In the genomic region with DNA sequence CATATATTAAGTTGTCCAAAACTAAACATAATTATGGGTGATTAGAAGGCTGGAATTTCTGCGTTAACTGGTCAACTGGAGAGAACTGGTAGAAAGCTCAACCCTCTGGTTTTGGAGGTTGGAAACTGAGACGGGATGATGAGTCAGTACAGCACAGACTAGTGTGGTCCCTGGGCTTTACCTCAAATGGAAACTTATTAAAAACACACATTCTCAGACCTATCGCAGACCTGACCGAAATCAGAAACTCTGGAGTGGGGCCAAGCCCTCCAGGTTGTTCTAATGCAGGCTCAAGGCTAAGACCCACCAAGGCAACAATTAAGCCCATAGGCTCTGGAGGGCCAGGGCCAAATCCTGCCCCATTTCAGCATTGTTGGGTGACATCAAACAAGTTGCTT, we compare ENCODE assay signal across 10 cellular contexts.
DNase-seq lines count a peak whose midpoint lies in the region; ATAC-seq, FAIRE-seq and TF ChIP-seq lines count a peak whose summit lies in the region.
"Had no signal": no experiment of that assay in that cellular context is flagged by ENCODE, and none has a peak within 500 bp of the region (broad histone marks: within the 10 kb centered on the region; RNA-seq: fewer than 3 reads in every experiment).

No MANE protein-coding gene starts in this region.

- H3K9me3 ChIP-seq in GM12878 (replicated peaks; ENCODE audit: control insufficient read depth, insufficient read depth, low read length), result no peaks in the 10 kb centered on the region

- FAIRE-seq in GM12878 (lab: Jason Lieb, UNC), result no peak

- no peak for TF ChIP-seq POLR2A in GM12878 (IDR thresholded peaks at IDR 0.05; ENCODE audit: low read depth, low read length)

- no peak for DNase-seq in GM12878 (ENCODE audit: low read depth, low spot score)
- DNase-seq in 8988T, result no peak
- DNase-seq in GDM1 (lab: John Stamatoyannopoulos, UW), result no peak
- no peak for DNase-seq in OCI-M2 (lab: John Stamatoyannopoulos, UW; ENCODE audit: unreplicated experiment)
- no peak for DNase-seq in globus pallidus (ENCODE audit: low spot score)
- DNase-seq: NCI-H748 treated with DMSO at 0.1 percent for 48 hours had no signal

- no peak overlapping the region for H3K9ac ChIP-seq in GM12878 (ENCODE audit: control insufficient read depth, insufficient read depth, low read length)

- CTCF ChIA-PET in GM12878 (lab: Yijun Ruan, JAX), result interaction anchor here (0.8 to 3.9 kb wide), 8 partner anchors 8 to 335 kb away, joined by 3 to 29 read pairs (median 3); partner anchors contain the start of gene KCNMA1

- no peaks in the 10 kb centered on the region for H3K79me2 ChIP-seq in GM12878 (ENCODE audit: control insufficient read depth, insufficient read depth, low read length)

- 0% methylated on average over 4 of the region's 4 CpGs for WGBS in GM12878 (ENCODE audit: insufficient coverage, insufficient replicate concordance, low lambda C conversion rate, missing lambda C conversion rate)

- no peaks in the 10 kb centered on the region for H3K36me3 ChIP-seq in GM12878 (ENCODE audit: control insufficient read depth in 2 of 2, insufficient read depth in 2 of 2, low read length in 1 of 2)

- RAD21 ChIA-PET in GM12878 (lab: Charles Lee; ENCODE audit: unreplicated experiment), result interaction anchor here (0.7 to 4.7 kb wide), 7 partner anchors 8 to 139 kb away, joined by 3 to 33 read pairs (median 4); partner anchors contain the start of gene KCNMA1

- H3K27ac ChIP-seq in C4-2B (peak overlapping the region; percentile 43), GM12878 (ENCODE audit: control insufficient read depth, insufficient read depth) (no peak overlapping the region)
- H3K27ac ChIP-seq: VCaP had no signal

- in situ Hi-C loops in GM12878 (cut with MboI), result no loop called here

- TF ChIP-seq CTCF in C4-2B (conservative IDR thresholded peaks at IDR 0.05) (no peak), GM12878 (IDR thresholded peaks at IDR 0.05 in 2 of 3, conservative IDR thresholded peaks at IDR 0.05 in 1 of 3; ENCODE audit: control insufficient read depth in 2 of 3, extremely low read depth in 1 of 3, insufficient read depth in 1 of 3, low read depth in 3 of 3, low read length in 3 of 3) (no peak)

- TSS peak; percentile 32 for BruUV-seq in GM12878 (replicated peaks; lab: Mats Ljungman, UMichigan)

- intact Hi-C loops in GM12878 (cut with micrococcal nuclease; ENCODE audit: unreplicated experiment), result no loop called here

- no peak for TF ChIP-seq RAD21 in GM12878 (IDR thresholded peaks at IDR 0.05; ENCODE audit: insufficient read depth, low read depth, low read length)

- peak; percentile 59 to 71; a peak in 2 of 4 replicates for TF ChIP-seq EP300 in GM12878 (IDR thresholded peaks at IDR 0.05; ENCODE audit: borderline replicate concordance in 1 of 2, control insufficient read depth in 1 of 2, low read depth in 2 of 2, low read length in 2 of 2)

- H3K4me2 ChIP-seq in GM12878 (ENCODE audit: control insufficient read depth, insufficient read depth), result no peak overlapping the region

- SMC1A ChIA-PET in GM12878 (lab: Charles Lee; ENCODE audit: uncharacterized antibody, unreplicated experiment), result interaction anchor here (0.6 to 8.3 kb wide), 7 partner anchors 9 to 114 kb away, joined by 3 to 74 read pairs (median 3); no protein-coding TSS in a partner anchor

- POLR2A ChIA-PET in GM12878 (lab: Charles Lee), result interaction anchor here (0.5 to 1.4 kb wide), 3 partner anchors 11 to 235 kb away, joined by 3 to 5 read pairs (median 3); no protein-coding TSS in a partner anchor

- no peaks in the 10 kb centered on the region for H3K27me3 ChIP-seq in GM12878 (replicated peaks in 1 of 2; ENCODE audit: control insufficient read depth in 2 of 2, insufficient read depth in 2 of 2, low read length in 1 of 2)

- H3K4me1 ChIP-seq in GM12878 (ENCODE audit: control insufficient read depth, insufficient read depth, low read length), result peaks cover 11% of the 10 kb centered on the region

- no peaks in the 10 kb centered on the region for H4K20me1 ChIP-seq in GM12878 (ENCODE audit: control insufficient read depth, insufficient read depth)

- no peak overlapping the region for H3K4me3 ChIP-seq in GM12878

- ATAC-seq in GM21390 (IDR thresholded peaks at IDR 0.05; ENCODE audit: unreplicated experiment), result peak; percentile 68
- ATAC-seq in HG03354 (IDR thresholded peaks at IDR 0.05; ENCODE audit: poor library complexity, severe bottlenecking, unreplicated experiment), result peak; percentile 44
- peak; percentile 83 for ATAC-seq in GM12878

- H2AFZ ChIP-seq in GM12878 (ENCODE audit: control insufficient read depth, low read depth, low read length), result no peak overlapping the region

TF ChIP-seq in GM12878, 131 proteins besides CTCF, POLR2A, EP300 and RAD21:
- peak; percentile 35; the same call in 1 of the 2 replicates for TF ChIP-seq ATF7 (IDR thresholded peaks at IDR 0.05; ENCODE audit: low read depth)
- TF ChIP-seq IKZF2 (IDR thresholded peaks at IDR 0.05), result peak; percentile 64 to 73; a peak in 2 of 4 replicates
- TF ChIP-seq, protein P1, sequence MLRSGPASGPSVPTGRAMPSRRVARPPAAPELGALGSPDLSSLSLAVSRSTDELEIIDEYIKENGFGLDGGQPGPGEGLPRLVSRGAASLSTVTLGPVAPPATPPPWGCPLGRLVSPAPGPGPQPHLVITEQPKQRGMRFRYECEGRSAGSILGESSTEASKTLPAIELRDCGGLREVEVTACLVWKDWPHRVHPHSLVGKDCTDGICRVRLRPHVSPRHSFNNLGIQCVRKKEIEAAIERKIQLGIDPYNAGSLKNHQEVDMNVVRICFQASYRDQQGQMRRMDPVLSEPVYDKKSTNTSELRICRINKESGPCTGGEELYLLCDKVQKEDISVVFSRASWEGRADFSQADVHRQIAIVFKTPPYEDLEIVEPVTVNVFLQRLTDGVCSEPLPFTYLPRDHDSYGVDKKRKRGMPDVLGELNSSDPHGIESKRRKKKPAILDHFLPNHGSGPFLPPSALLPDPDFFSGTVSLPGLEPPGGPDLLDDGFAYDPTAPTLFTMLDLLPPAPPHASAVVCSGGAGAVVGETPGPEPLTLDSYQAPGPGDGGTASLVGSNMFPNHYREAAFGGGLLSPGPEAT (IDR thresholded peaks at IDR 0.05; ENCODE audit: low read depth), result peak; percentile 77
- no peak for TF ChIP-seq STAT3 (IDR thresholded peaks at IDR 0.05; ENCODE audit: low read depth, low read length)
- peak; percentile 71 for TF ChIP-seq SKIL (IDR thresholded peaks at IDR 0.05; ENCODE audit: low read depth, poor library complexity, severe bottlenecking)
- peak; percentile 23; the same call in 1 of the 2 replicates for TF ChIP-seq BACH1 (IDR thresholded peaks at IDR 0.05; ENCODE audit: borderline replicate concordance)
- peak; percentile 61 for TF ChIP-seq JUNB (IDR thresholded peaks at IDR 0.05)
- peak; percentile 74; the same call in 1 of the 2 replicates for TF ChIP-seq NFIC (IDR thresholded peaks at IDR 0.05; ENCODE audit: low read depth, low read length)
- TF ChIP-seq IKZF1 (conservative IDR thresholded peaks at IDR 0.05), result peak; percentile 66
- TF ChIP-seq FOXM1 (IDR thresholded peaks at IDR 0.05; ENCODE audit: low read depth, low read length), result peak; percentile 59; the same call in 1 of the 2 replicates
- no peak for TF ChIP-seq HDAC2 (IDR thresholded peaks at IDR 0.05)
- peak; percentile 91 for TF ChIP-seq RUNX3 (IDR thresholded peaks at IDR 0.05; ENCODE audit: low read length)
- 0 out of 2 replicates have a peak, but pooled peaks have one; percentile 15 for TF ChIP-seq EED (IDR thresholded peaks at IDR 0.05; ENCODE audit: low read depth)
- TF ChIP-seq IRF4 (IDR thresholded peaks at IDR 0.05; ENCODE audit: low read depth, low read length), result peak; percentile 68; the same call in 1 of the 2 replicates
- TF ChIP-seq MTA2 (IDR thresholded peaks at IDR 0.05; ENCODE audit: low read depth), result peak; percentile 58
- no peak for TF ChIP-seq SIX5 (IDR thresholded peaks at IDR 0.05; ENCODE audit: low read depth, low read length, severe bottlenecking)
- TF ChIP-seq CREM (IDR thresholded peaks at IDR 0.05; ENCODE audit: low read depth), result peak; percentile 57; the same call in 1 of the 2 replicates
- TF ChIP-seq PML (IDR thresholded peaks at IDR 0.05; ENCODE audit: low read length), result no peak
- no peak for TF ChIP-seq KAT2A (conservative IDR thresholded peaks at IDR 0.05; ENCODE audit: control insufficient read depth, low read depth, low read length)
- peak; percentile 49; the same call in 1 of the 2 replicates for TF ChIP-seq DPF2 (IDR thresholded peaks at IDR 0.05)
- no peak for TF ChIP-seq FOXK2 (IDR thresholded peaks at IDR 0.05)
- peak; percentile 65; the same call in 1 of the 2 replicates for TF ChIP-seq BCL11A (IDR thresholded peaks at IDR 0.05; ENCODE audit: low read depth, low read length)
- 0 out of 2 replicates have a peak, but pooled peaks have one; percentile 22 for TF ChIP-seq NBN (IDR thresholded peaks at IDR 0.05)
- TF ChIP-seq ZSCAN29 (IDR thresholded peaks at IDR 0.05), result no peak
- TF ChIP-seq MEF2A (IDR thresholded peaks at IDR 0.05; ENCODE audit: insufficient read depth, low read depth, low read length), result 0 out of 2 replicates have a peak, but pooled peaks have one; percentile 39
TF ChIP-seq in GM12878: peak in this region for 18.
